Comparison of ENCODE assay signal across 23 cellular contexts in the genomic region with DNA sequence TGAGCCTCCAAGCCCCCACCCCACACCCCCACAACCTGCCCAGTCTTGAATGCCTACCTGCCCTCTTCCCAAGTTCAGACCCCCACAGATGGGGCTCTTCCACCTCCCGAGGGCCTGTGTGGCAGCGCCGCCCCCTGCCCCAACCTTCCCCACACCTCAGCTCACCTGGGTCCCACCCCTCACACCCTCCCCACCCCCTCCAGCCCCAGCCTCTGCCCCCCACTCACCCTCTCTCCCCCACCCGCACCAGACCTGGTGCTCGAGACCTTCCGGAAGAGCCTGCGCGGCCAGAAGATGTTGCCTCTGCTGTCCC. TPM values are rescaled to one million over a fixed set of nuclear protein-coding genes. Genes with fewer than 3 reads are reported as not detected.
DNase-seq lines count a peak whose midpoint lies in the region; ATAC-seq lines count a peak whose summit lies in the region.
"Had no signal": no experiment of that assay in that cellular context is flagged by ENCODE, and none has a peak within 500 bp of the region (broad histone marks: within the 10 kb centered on the region; RNA-seq: fewer than 3 reads in every experiment).

No MANE protein-coding gene starts in this region.

- H3K36me3 Mint-ChIP-seq in activated CD4-positive, alpha-beta memory T cell treated with anti-CD3 and anti-CD28 coated beads for 36 hours, result no peaks in the 10 kb centered on the region
- H3K36me3 Mint-ChIP-seq in activated CD4-positive, alpha-beta memory T cell treated with anti-CD3 and anti-CD28 coated beads, Interleukin-2, amount 10 ng/mL, durations not matched to agents 7 days and 5 days (ENCODE audit: low read depth), result peaks cover 7% of the 10 kb centered on the region
- H3K36me3 Mint-ChIP-seq in activated T-helper 17 cell treated with anti-CD3 and anti-CD28 coated beads, Interleukin-2, amount 50 U/mL, for 72 hours (ENCODE audit: low read depth), result peaks cover 7% of the 10 kb centered on the region
- H3K36me3 Mint-ChIP-seq: CD8-positive, alpha-beta T cell had no signal

- peak overlapping the region; percentile 47 for H2BK120ac ChIP-seq in neuronal stem cell (ENCODE audit: low read depth, low read length)

- H3K36me3 ChIP-seq in neuronal stem cell (replicated peaks in 1 of 2; ENCODE audit: control insufficient read depth in 2 of 2, insufficient read depth in 2 of 2, low read length in 2 of 2), result no peaks in the 10 kb centered on the region
- H3K36me3 ChIP-seq: BLaER1, HAP-1 had no signal

- H3K9me3 ChIP-seq in neuronal stem cell (replicated peaks in 1 of 2; ENCODE audit: control insufficient read depth in 2 of 2, insufficient read depth in 1 of 2, low read depth in 1 of 2, low read length in 2 of 2), result peaks cover 5% of the 10 kb centered on the region in 2 donors
- H3K9me3 ChIP-seq: HAP-1 had no signal

- intact Hi-C loops in activated CD4-positive, alpha-beta memory T cell treated with anti-CD3 and anti-CD28 coated beads for 36 hours (cut with micrococcal nuclease), result no loop called here

- no peaks in the 10 kb centered on the region for H3K79me1 ChIP-seq in neuronal stem cell (ENCODE audit: low read depth, low read length)

- peak overlapping the region; percentile 33 for H3K27ac Mint-ChIP-seq in activated CD4-positive, alpha-beta memory T cell treated with anti-CD3 and anti-CD28 coated beads for 36 hours
- H3K27ac Mint-ChIP-seq in activated CD4-positive, alpha-beta memory T cell treated with anti-CD3 and anti-CD28 coated beads, Interleukin-2, amount 10 ng/mL, durations not matched to agents 7 days and 5 days, result no peak overlapping the region
- peak overlapping the region; percentile 78 for H3K27ac Mint-ChIP-seq in activated T-helper 17 cell treated with anti-CD3 and anti-CD28 coated beads, Interleukin-2, amount 50 U/mL, for 72 hours
- H3K27ac Mint-ChIP-seq: CD8-positive, alpha-beta T cell had no signal

- no peak overlapping the region for H3K4me3 ChIP-seq in neuronal stem cell (ENCODE audit: low read length in 2 of 2)
- H3K4me3 ChIP-seq: BLaER1, GM12878, HAP-1 had no signal

- no peak overlapping the region for H3K4ac ChIP-seq in neuronal stem cell (ENCODE audit: low read length)

- whole genome bisulfite sequencing in neuronal stem cell (ENCODE audit: extremely low coverage in 2 of 2, insufficient read length in 2 of 2, insufficient replicate concordance in 1 of 2), 2 donors, result no CpG with 5 or more reads among the region's 8 CpGs

- no peak overlapping the region for H2BK15ac ChIP-seq in neuronal stem cell (ENCODE audit: low read length)

- CTCF ChIA-PET in activated CD4-positive, alpha-beta memory T cell treated with anti-CD3 and anti-CD28 coated beads for 36 hours (lab: Charles Lee), result no interaction called here
- CTCF ChIA-PET in activated CD4-positive, alpha-beta memory T cell treated with anti-CD3 and anti-CD28 coated beads, Interleukin-2, amount 10 ng/mL, durations not matched to agents 7 days and 5 days (lab: Charles Lee), result no interaction called here

- H4K8ac ChIP-seq in neuronal stem cell (ENCODE audit: low read depth, low read length), result no peak overlapping the region

- no peak overlapping the region for H3K14ac ChIP-seq in neuronal stem cell (ENCODE audit: low read length)

- no peak overlapping the region for H2AK5ac ChIP-seq in neuronal stem cell (ENCODE audit: low read depth, low read length)

- no peak overlapping the region for H4K91ac ChIP-seq in neuronal stem cell (ENCODE audit: low read depth, low read length, poor library complexity)

- H3K9ac ChIP-seq in neuronal stem cell (ENCODE audit: low read depth, low read length, poor library complexity), result no peak overlapping the region
- H3K9ac ChIP-seq: BLaER1 had no signal

- H3K23ac ChIP-seq in neuronal stem cell (ENCODE audit: low read depth, low read length, poor library complexity), result peak overlapping the region; percentile 31

- H2AFZ ChIP-seq in neuronal stem cell (ENCODE audit: low read length), result no peak overlapping the region

- H3K4me3 Mint-ChIP-seq in activated CD4-positive, alpha-beta memory T cell treated with anti-CD3 and anti-CD28 coated beads for 36 hours, result no peak overlapping the region
- H3K4me3 Mint-ChIP-seq in activated CD4-positive, alpha-beta memory T cell treated with anti-CD3 and anti-CD28 coated beads, Interleukin-2, amount 10 ng/mL, durations not matched to agents 7 days and 5 days, result no peak overlapping the region
- no peak overlapping the region for H3K4me3 Mint-ChIP-seq in activated T-helper 17 cell treated with anti-CD3 and anti-CD28 coated beads, Interleukin-2, amount 50 U/mL, for 72 hours
- H3K4me3 Mint-ChIP-seq: CD8-positive, alpha-beta T cell had no signal

- peaks cover 3 to 14% of the 10 kb centered on the region in 2 donors for H3K4me1 ChIP-seq in neuronal stem cell (ENCODE audit: control insufficient read depth in 2 of 2, insufficient read depth in 1 of 2, low read depth in 1 of 2, low read length in 2 of 2)
- H3K4me1 ChIP-seq: HAP-1 had no signal

- DNase-seq in activated CD4-positive, alpha-beta memory T cell treated with anti-CD3 and anti-CD28 coated beads for 36 hours, result no peak
- DNase-seq in activated CD4-positive, alpha-beta memory T cell treated with anti-CD3 and anti-CD28 coated beads, Interleukin-2, amount 10 ng/mL, durations not matched to agents 7 days and 5 days, result no peak
- DNase-seq in neuronal stem cell (ENCODE audit: low spot score) (no peak), SKM-1 (lab: John Stamatoyannopoulos, UW; ENCODE audit: unreplicated experiment) (no peak)
- DNase-seq in effector CD8-positive, alpha-beta T cell (lab: John Stamatoyannopoulos, UW), result no peak
- DNase-seq: 8988T, Calu3, DMS 273 treated with DMSO at 0.1 percent for 48 hours, DMS53, DND-41, EL had no signal

- H2BK5ac ChIP-seq in neuronal stem cell (ENCODE audit: low read length), result no peak overlapping the region

- no peak overlapping the region for H3K4me2 ChIP-seq in neuronal stem cell (ENCODE audit: insufficient read depth, low read length, poor library complexity, severe bottlenecking)

- peaks cover 12% of the 10 kb centered on the region for H3K4me1 Mint-ChIP-seq in activated CD4-positive, alpha-beta memory T cell treated with anti-CD3 and anti-CD28 coated beads for 36 hours (ENCODE audit: low read depth)
- peaks cover 12% of the 10 kb centered on the region for H3K4me1 Mint-ChIP-seq in activated CD4-positive, alpha-beta memory T cell treated with anti-CD3 and anti-CD28 coated beads, Interleukin-2, amount 10 ng/mL, durations not matched to agents 7 days and 5 days
- H3K4me1 Mint-ChIP-seq in activated T-helper 17 cell treated with anti-CD3 and anti-CD28 coated beads, Interleukin-2, amount 50 U/mL, for 72 hours, result peaks cover 14% of the 10 kb centered on the region

- H3K18ac ChIP-seq in neuronal stem cell (ENCODE audit: low read length), result no peak overlapping the region

- H3K9me3 Mint-ChIP-seq in activated CD4-positive, alpha-beta memory T cell treated with anti-CD3 and anti-CD28 coated beads for 36 hours, result peaks cover 13% of the 10 kb centered on the region
- H3K9me3 Mint-ChIP-seq in activated CD4-positive, alpha-beta memory T cell treated with anti-CD3 and anti-CD28 coated beads, Interleukin-2, amount 10 ng/mL, durations not matched to agents 7 days and 5 days, result peaks cover 7% of the 10 kb centered on the region
- H3K9me3 Mint-ChIP-seq in activated T-helper 17 cell treated with anti-CD3 and anti-CD28 coated beads, Interleukin-2, amount 50 U/mL, for 72 hours, result no peaks in the 10 kb centered on the region

- H3K27me3 ChIP-seq in neuronal stem cell (ENCODE audit: control insufficient read depth in 3 of 3, insufficient read depth in 3 of 3, low read depth in 1 of 3, low read length in 3 of 3), result peaks cover 0 to 6% (median 0%) of the 10 kb centered on the region in 3 experiments

- no peak overlapping the region for H3K27ac ChIP-seq in neuronal stem cell (replicated peaks; ENCODE audit: low read length)
- H3K27ac ChIP-seq: BLaER1, HL-60 had no signal

- H3K27me3 Mint-ChIP-seq in activated CD4-positive, alpha-beta memory T cell treated with anti-CD3 and anti-CD28 coated beads for 36 hours, result no peaks in the 10 kb centered on the region
- H3K27me3 Mint-ChIP-seq in activated CD4-positive, alpha-beta memory T cell treated with anti-CD3 and anti-CD28 coated beads, Interleukin-2, amount 10 ng/mL, durations not matched to agents 7 days and 5 days, result peaks cover 10% of the 10 kb centered on the region
- no peaks in the 10 kb centered on the region for H3K27me3 Mint-ChIP-seq in activated T-helper 17 cell treated with anti-CD3 and anti-CD28 coated beads, Interleukin-2, amount 50 U/mL, for 72 hours

- no peak for ATAC-seq in activated T-helper 17 cell treated with anti-CD3 and anti-CD28 coated beads, Interleukin-2, amount 50 U/mL, for 72 hours (replicated peaks)
- ATAC-seq in HG03439 (IDR thresholded peaks at IDR 0.05; ENCODE audit: unreplicated experiment), result no peak
- ATAC-seq: CD8-positive, alpha-beta T cell; GM12878 had no signal

- H2BK12ac ChIP-seq in neuronal stem cell (ENCODE audit: low read length), result no peak overlapping the region

- POLR2A ChIA-PET in activated CD4-positive, alpha-beta memory T cell treated with anti-CD3 and anti-CD28 coated beads for 36 hours (lab: Charles Lee), result no interaction called here
- POLR2A ChIA-PET in activated CD4-positive, alpha-beta memory T cell treated with anti-CD3 and anti-CD28 coated beads, Interleukin-2, amount 10 ng/mL, durations not matched to agents 7 days and 5 days (lab: Charles Lee), result no interaction called here

RNA-seq across cellular contexts. Expression of a gene that starts 9.2 kb away (rescaled TPM):
- 100 to 1,000 TPM; 375 to 387 TPM for total RNA-seq in activated CD4-positive, alpha-beta memory T cell treated with anti-CD3 and anti-CD28 coated beads for 36 hours
- total RNA-seq in activated CD4-positive, alpha-beta memory T cell treated with anti-CD3 and anti-CD28 coated beads, Interleukin-2, amount 10 ng/mL, durations not matched to agents 7 days and 5 days, result 100 to 1,000 TPM; 115 to 116 TPM
- total RNA-seq in activated T-helper 17 cell treated with anti-CD3 and anti-CD28 coated beads, Interleukin-2, amount 50 U/mL, for 72 hours, result 100 to 1,000 TPM; 105 to 796 TPM
- 0.21 TPM for polyA plus RNA-seq in neuronal stem cell (2013, experiment 1 of 2)
- polyA plus RNA-seq in neuronal stem cell (2013, experiment 2 of 2), result 0.36 TPM
- total RNA-seq: Calu3, G401, HT1080 had no signal

RNA-seq across cellular contexts. Expression of a gene that starts 16.8 kb away (rescaled TPM):
- total RNA-seq in activated CD4-positive, alpha-beta memory T cell treated with anti-CD3 and anti-CD28 coated beads for 36 hours, result 1,000 to 10,000 TPM; 1,003 to 1,005 TPM
- total RNA-seq in activated CD4-positive, alpha-beta memory T cell treated with anti-CD3 and anti-CD28 coated beads, Interleukin-2, amount 10 ng/mL, durations not matched to agents 7 days and 5 days, result 100 to 1,000 TPM; 237 to 243 TPM
- total RNA-seq in activated T-helper 17 cell treated with anti-CD3 and anti-CD28 coated beads, Interleukin-2, amount 50 U/mL, for 72 hours, result 1,000 to 10,000 TPM in 1 of 2 donors, 100 to 1,000 TPM in 1; 384 to 1,007 TPM
- 0.06 TPM for polyA plus RNA-seq in neuronal stem cell (2013, experiment 1 of 2)
- 0.08 TPM for polyA plus RNA-seq in neuronal stem cell (2013, experiment 2 of 2)
- total RNA-seq: Calu3, G401, H1 had no signal

RNA-seq across cellular contexts. Expression of a gene that starts 23.5 kb away (rescaled TPM):
- total RNA-seq in activated CD4-positive, alpha-beta memory T cell treated with anti-CD3 and anti-CD28 coated beads for 36 hours, result not detected
- total RNA-seq in activated CD4-positive, alpha-beta memory T cell treated with anti-CD3 and anti-CD28 coated beads, Interleukin-2, amount 10 ng/mL, durations not matched to agents 7 days and 5 days, result not detected
- under 1 TPM in 1 of 2 donors, not detected in 1; 0.11 TPM for total RNA-seq in activated T-helper 17 cell treated with anti-CD3 and anti-CD28 coated beads, Interleukin-2, amount 50 U/mL, for 72 hours
- polyA plus RNA-seq in neuronal stem cell (2013, experiment 1 of 2), result 1.3 TPM
- polyA plus RNA-seq in neuronal stem cell (2013, experiment 2 of 2), result 1.3 TPM
- total RNA-seq: A673; CD8-positive, alpha-beta T cell; G401; GM12878; HT1080 had no signal
- polyA plus RNA-seq: AG04450, GM12878 had no signal

RNA-seq across cellular contexts. Expression of a gene that starts 34.7 kb away (rescaled TPM):
- 100 to 1,000 TPM; 302 to 305 TPM for total RNA-seq in activated CD4-positive, alpha-beta memory T cell treated with anti-CD3 and anti-CD28 coated beads for 36 hours
- 100 to 1,000 TPM; 181 TPM for total RNA-seq in activated CD4-positive, alpha-beta memory T cell treated with anti-CD3 and anti-CD28 coated beads, Interleukin-2, amount 10 ng/mL, durations not matched to agents 7 days and 5 days
- total RNA-seq in activated T-helper 17 cell treated with anti-CD3 and anti-CD28 coated beads, Interleukin-2, amount 50 U/mL, for 72 hours, result 100 to 1,000 TPM; 169 to 773 TPM
- 62.8 TPM for polyA plus RNA-seq in neuronal stem cell (2013, experiment 1 of 2)
- 64.4 TPM for polyA plus RNA-seq in neuronal stem cell (2013, experiment 2 of 2)

RNA-seq across cellular contexts. Expression of a gene that starts 34.9 kb away (rescaled TPM):
- total RNA-seq in activated CD4-positive, alpha-beta memory T cell treated with anti-CD3 and anti-CD28 coated beads for 36 hours, result 10 to 100 TPM; 14.6 to 15.5 TPM
- 10 to 100 TPM; 13.3 to 14.4 TPM for total RNA-seq in activated CD4-positive, alpha-beta memory T cell treated with anti-CD3 and anti-CD28 coated beads, Interleukin-2, amount 10 ng/mL, durations not matched to agents 7 days and 5 days
- total RNA-seq in activated T-helper 17 cell treated with anti-CD3 and anti-CD28 coated beads, Interleukin-2, amount 50 U/mL, for 72 hours, result 10 to 100 TPM; 10.9 to 16.7 TPM
- 24.2 TPM for polyA plus RNA-seq in neuronal stem cell (2013, experiment 1 of 2)
- polyA plus RNA-seq in neuronal stem cell (2013, experiment 2 of 2), result 23.9 TPM
